In genomic region chr1:21251773-21252471, GRCh38 we compare ENCODE assay signal across 8 cellular contexts. TPM values are rescaled to one million over a fixed set of nuclear protein-coding genes. Genes with fewer than 3 reads are reported as not detected.
A peak's percentile ranks its signal among the peaks of the same experiment; 100 is the strongest.
DNase-seq lines count a peak whose midpoint lies in the region; ATAC-seq and TF ChIP-seq lines count a peak whose summit lies in the region.

No MANE protein-coding gene starts in this region.

- intact Hi-C loops in Calu3 (cut with micrococcal nuclease; ENCODE audit: unreplicated experiment) = no loop called here

- H3K27me3 Mint-ChIP-seq in Calu3 (ENCODE audit: unreplicated experiment) (no peaks in the 10 kb centered on the region), nephron (ENCODE audit: low read depth) (peaks cover 5% of the 10 kb centered on the region)

- DNase-seq in Calu3 (peak; percentile 30), NCI-H69 (lab: John Stamatoyannopoulos, UW) (peak; percentile 24), dermis microvascular lymphatic vessel endothelial cell (ENCODE audit: low read depth in 2 of 2) (peak; percentile 97 to 100), NCI-H2081 treated with DMSO at 0.1 percent for 48 hours (lab: John Stamatoyannopoulos, UW) (no peak), activated gamma-delta T cell treated with Interleukin-2 at 50 U/mL for 16 hours (no peak), NAMALWA (ENCODE audit: low spot score) (no peak)

- ATAC-seq in GM18519 (IDR thresholded peaks at IDR 0.05; ENCODE audit: low FRiP score, unreplicated experiment) = no peak

- CTCF ChIA-PET in Calu3 (lab: Charles Lee) = interaction anchor here (1.0 to 1.6 kb wide), 5 partner anchors 10 to 119 kb away, joined by 3 to 12 read pairs (median 9); no protein-coding TSS in a partner anchor

- BruUV-seq in Calu3 (replicated peaks; lab: Mats Ljungman, UMichigan) = no TSS peak

- peak overlapping the region; percentile 4 for H3K4me3 Mint-ChIP-seq in Calu3 (ENCODE audit: low read depth, unreplicated experiment)
- peak overlapping the region in 1 of 3 experiments; percentile 44 for H3K4me3 Mint-ChIP-seq in nephron

- H3K36me3 Mint-ChIP-seq in Calu3 (ENCODE audit: insufficient read depth, unreplicated experiment) (peaks cover 21% of the 10 kb centered on the region), nephron (ENCODE audit: low read depth) (peaks cover 19% of the 10 kb centered on the region)

- H3K27ac Mint-ChIP-seq in Calu3 (ENCODE audit: unreplicated experiment) = peak overlapping the region; percentile 75
- peak overlapping the region; percentile 59 to 96 (median 88) for H3K27ac Mint-ChIP-seq in nephron

- H3K9me3 Mint-ChIP-seq in Calu3 (ENCODE audit: low read depth, unreplicated experiment) (no peaks in the 10 kb centered on the region), nephron (no peaks in the 10 kb centered on the region)

- H3K4me1 Mint-ChIP-seq in Calu3 (ENCODE audit: low read depth, unreplicated experiment) = no peaks in the 10 kb centered on the region
- H3K4me1 Mint-ChIP-seq in nephron = peaks cover 28% of the 10 kb centered on the region

- TF ChIP-seq CTCF in Calu3 (IDR thresholded peaks at IDR 0.05; ENCODE audit: unreplicated experiment) (no peak), nephron (IDR thresholded peaks at IDR 0.05; ENCODE audit: unreplicated experiment in 3 of 3) (no peak)

RNA-seq across cellular contexts. Expression of gene ECE1, which starts 38.3 kb away (rescaled TPM):
- total RNA-seq in Calu3 (2022) (83.0 and 101 TPM in 2 replicates), dermis microvascular lymphatic vessel endothelial cell (105 and 129 TPM in 2 replicates)

Comparison
In these comparisons a context has a peak if more than half of its experiments do, and no peak if none do; other contexts are left out.
1. DNase-seq: peak in Calu3 (single experiment), NCI-H69 (single experiment) and dermis microvascular lymphatic vessel endothelial cell (2 of 2); none in NCI-H2081 treated with DMSO at 0.1 percent for 48 hours (single experiment), activated gamma-delta T cell treated with Interleukin-2 at 50 U/mL for 16 hours (single experiment) and NAMALWA (single experiment).